In the genomic region with DNA sequence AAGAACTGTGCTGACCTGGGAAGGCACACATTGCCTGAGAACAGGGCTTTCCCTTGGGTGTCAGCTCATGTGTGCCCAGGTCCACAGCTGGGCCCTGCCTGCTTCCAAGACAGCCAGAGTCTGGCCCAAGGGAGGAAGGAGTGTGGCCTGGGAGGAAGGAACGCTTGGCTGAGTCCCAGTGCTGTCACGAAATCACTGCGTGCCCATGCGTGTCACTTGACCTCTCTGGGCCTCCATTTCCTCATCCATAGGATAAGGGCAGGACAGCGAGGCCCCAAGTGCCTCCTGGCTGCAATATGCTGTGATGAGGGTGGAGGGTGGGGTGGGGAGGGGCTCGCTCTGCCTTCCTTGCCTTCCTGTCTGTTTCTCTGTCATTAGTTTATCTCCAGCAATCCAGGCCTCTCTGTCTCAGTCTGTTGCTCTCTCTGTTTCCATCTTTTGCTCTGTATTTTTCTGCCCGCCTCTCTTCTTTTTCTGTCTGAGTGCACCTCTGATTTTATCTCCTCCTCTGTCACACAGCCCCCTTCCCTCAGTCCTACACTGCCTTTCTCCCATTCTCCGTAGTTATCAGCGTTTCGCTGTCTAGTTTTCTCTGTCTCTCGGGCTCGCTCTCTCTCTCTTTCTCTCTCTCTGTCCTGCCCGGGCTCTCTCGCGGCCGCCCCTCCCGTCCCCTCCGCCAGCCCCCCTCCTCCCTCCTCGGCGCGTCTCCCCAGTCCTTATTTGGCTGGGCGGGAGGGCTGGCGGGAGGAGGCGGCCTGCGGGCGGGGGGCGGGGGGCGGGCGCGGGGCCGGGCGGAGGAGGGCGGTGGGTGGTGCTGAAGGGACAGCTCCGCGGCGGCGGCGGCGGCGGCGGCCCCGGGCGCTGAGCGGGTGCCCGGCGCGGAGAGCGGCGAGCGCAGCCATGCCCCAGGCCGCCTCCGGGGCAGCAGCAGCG, we compare ENCODE assay signal across 8 cellular contexts. TPM values are rescaled to one million over a fixed set of nuclear protein-coding genes. Genes with fewer than 3 reads are reported as not detected.
DNase-seq lines count a peak whose midpoint lies in the region; ATAC-seq, FAIRE-seq and TF ChIP-seq lines count a peak whose summit lies in the region.

KCNK3 (plus strand) TSS at position 842 of the 933 bp plus-strand sequence. CDS start 154 bp downstream, outside the sequence.

- no peaks in the 10 kb centered on the region for H3K79me1 ChIP-seq in H9 (ENCODE audit: insufficient read depth, low read depth, low read length, poor library complexity, severe bottlenecking)

- H3K27me3 Mint-ChIP-seq in H9 (ENCODE audit: low read depth) = peaks cover 93% of the 10 kb centered on the region

- H3K4ac ChIP-seq in H9 (ENCODE audit: low read depth, low read length) = no peak within 1 kb of the TSS

- DNase-seq in H9 = peak; percentile 88
- DNase-seq in RCC 7860 (ENCODE audit: low spot score) = peak; percentile 84
- DNase-seq in activated naive CD8-positive, alpha-beta T cell treated with anti-CD3 and anti-CD28 coated beads, Interleukin-2, amount 50 U/mL, for 16 hours (ENCODE audit: low read depth, low spot score) = peak; percentile 2
- DNase-seq in left ventricle myocardium superior = peak; percentile 82
- peak; percentile 61 for DNase-seq in retina

- no peak within 1 kb of the TSS for H3T11ph ChIP-seq in H9 (ENCODE audit: low read length)

- no peak within 1 kb of the TSS for H2BK5ac ChIP-seq in H9 (ENCODE audit: insufficient read length, low read length)

- no peaks in the 10 kb centered on the region for H4K20me1 ChIP-seq in H9 (ENCODE audit: control insufficient read depth, insufficient read depth, insufficient read length)

- no peak within 1 kb of the TSS for H2BK15ac ChIP-seq in H9 (ENCODE audit: low read depth, low read length)

- H2BK12ac ChIP-seq in H9 (ENCODE audit: insufficient read length, low read depth, low read length) = no peak within 1 kb of the TSS

- no peak within 1 kb of the TSS for H2BK120ac ChIP-seq in H9 (ENCODE audit: low read depth, low read length, poor library complexity, severe bottlenecking)

- no peak within 1 kb of the TSS for H3K56ac ChIP-seq in H9 (ENCODE audit: insufficient read length, low read depth, low read length)

- H4K5ac ChIP-seq in H9 (ENCODE audit: insufficient read length, low read depth, low read length) = no peak within 1 kb of the TSS

- H3K9me3 ChIP-seq in H9 (ENCODE audit: control insufficient read depth, low read depth, low read length) = no peaks in the 10 kb centered on the region

- peak within 1 kb of the TSS; percentile 56 for H2AFZ ChIP-seq in H9 (ENCODE audit: low read length)

- no peak within 1 kb of the TSS for H3K23ac ChIP-seq in H9 (ENCODE audit: insufficient read length, low read depth, low read length)

- peak within 1 kb of the TSS; percentile 65 for H3K4me2 ChIP-seq in H9 (ENCODE audit: insufficient read depth, insufficient read length, low read length)

- no peak within 1 kb of the TSS for H4K8ac ChIP-seq in H9 (replicated peaks; ENCODE audit: insufficient read length, low read depth, low read length)

- peaks cover 22 to 25% of the 10 kb centered on the region in 2 experiments for H3K4me1 Mint-ChIP-seq in H9

- H3K14ac ChIP-seq in H9 (ENCODE audit: insufficient read depth, low read length) = no peak within 1 kb of the TSS; the same call in 1 of the 2 replicates

- H2AK5ac ChIP-seq in H9 (ENCODE audit: insufficient read length, low read length) = no peak within 1 kb of the TSS

- H3K4me3 Mint-ChIP-seq in H9 = peak within 1 kb of the TSS; percentile 51 to 78

- H2BK20ac ChIP-seq in H9 (ENCODE audit: low read depth, low read length, poor library complexity, severe bottlenecking) = no peak within 1 kb of the TSS

- no peaks in the 10 kb centered on the region; a peak in 1 of 7 replicates for H3K36me3 Mint-ChIP-seq in H9 (ENCODE audit: insufficient read depth in 1 of 3, low read depth in 3 of 3)

- peak; percentile 83 for FAIRE-seq in RCC 7860 (lab: Jason Lieb, UNC)

- ATAC-seq in left ventricle myocardium superior (peak; percentile 89), HG03521 (IDR thresholded peaks at IDR 0.05; ENCODE audit: unreplicated experiment) (no peak), GM19328 (IDR thresholded peaks at IDR 0.05; ENCODE audit: unreplicated experiment) (no peak), HG02642 (IDR thresholded peaks at IDR 0.05; ENCODE audit: poor library complexity, unreplicated experiment) (no peak)

- peaks cover 8% of the 10 kb centered on the region for H3K23me2 ChIP-seq in H9 (ENCODE audit: insufficient read length, low read depth, low read length, poor library complexity, severe bottlenecking)

- H3K27ac Mint-ChIP-seq in H9 = peak within 1 kb of the TSS in 1 of 3 experiments; percentile 14; a peak in 1 of 7 replicates

- peak within 1 kb of the TSS; percentile 46 for H3K9ac ChIP-seq in H9 (ENCODE audit: extremely low read depth, insufficient read length, low read length)

- H3K18ac ChIP-seq in H9 (ENCODE audit: insufficient read length, low read depth, low read length) = peak within 1 kb of the TSS; percentile 61

- TF ChIP-seq CTCF in H9 (conservative IDR thresholded peaks at IDR 0.05) = no peak

- intact Hi-C loops in left ventricle myocardium superior (cut with micrococcal nuclease) = no loop called here

- H3K79me2 ChIP-seq in H9 (ENCODE audit: insufficient read depth, low read length) = no peaks in the 10 kb centered on the region

- no peaks in the 10 kb centered on the region for H3K4me1 ChIP-seq in H9 (ENCODE audit: insufficient read depth, low read length)

- H3K9me3 Mint-ChIP-seq in H9 = peaks cover 0 to 3% of the 10 kb centered on the region in 2 experiments; a peak in 1 of 5 replicates

- H4K91ac ChIP-seq in H9 (ENCODE audit: insufficient read length, low read depth, low read length) = no peak within 1 kb of the TSS

- no peak within 1 kb of the TSS for H3K27ac ChIP-seq in H9 (ENCODE audit: insufficient read length, low read depth, low read length)

- H3K27me3 ChIP-seq in H9 (ENCODE audit: insufficient read depth, low read length) = peaks cover 30% of the 10 kb centered on the region; the same call in 1 of the 2 replicates

- WGBS in H9 (ENCODE audit: extremely low coverage, insufficient read length, low lambda C conversion rate) = no CpG with 5 or more reads among the region's 53 CpGs

RNA-seq across cellular contexts. Expression of gene KCNK3, which starts in this region (rescaled TPM):
- total RNA-seq in H9 (2021) (0.09 TPM in 1 of 2 replicates, not detected in the other), left ventricle myocardium superior (2.8 TPM)

Comparison
In these comparisons a context has a peak if more than half of its experiments do, and no peak if none do; other contexts are left out.
1. Peak in DNase-seq, H3K9ac ChIP-seq and H3K4me2 ChIP-seq in H9; RNA of the gene not detected or under 1 TPM.
2. DNase-seq: peak in every context shown above with its lines; median percentile 88 in H9; 84 in RCC 7860; 82 in left ventricle myocardium superior; 61 in retina; 2 in activated naive CD8-positive, alpha-beta T cell treated with anti-CD3 and anti-CD28 coated beads, Interleukin-2, amount 50 U/mL, for 16 hours.